8 cellular contexts compared by ENCODE assay signal in genomic region chr22:38753894-38754246, GRCh38. TPM values are rescaled to one million over a fixed set of nuclear protein-coding genes. Genes with fewer than 3 reads are reported as not detected.
DNase-seq lines count a peak whose midpoint lies in the region; ATAC-seq and TF ChIP-seq lines count a peak whose summit lies in the region.

No MANE protein-coding gene starts in this region.

- H4K20me1 ChIP-seq in Karpas-422 (ENCODE audit: insufficient read depth, low read depth, low read length), result no peaks in the 10 kb centered on the region

- no peaks in the 10 kb centered on the region for H3K9me3 Mint-ChIP-seq in nephron progenitor cell

- no peaks in the 10 kb centered on the region for H3K27me3 ChIP-seq in BE2C
- H3K27me3 ChIP-seq in Karpas-422 (ENCODE audit: low read length), result no peaks in the 10 kb centered on the region

- peak overlapping the region; percentile 80 for H3K9ac ChIP-seq in Karpas-422 (ENCODE audit: low read length)

- H3K27ac Mint-ChIP-seq in nephron progenitor cell, result no peak overlapping the region

- H3K27ac ChIP-seq in Karpas-422 (ENCODE audit: low read length) (peak overlapping the region; percentile 51), cingulate gyrus (ENCODE audit: low read depth, low read length) (peak overlapping the region; percentile 98)

- peaks cover 6% of the 10 kb centered on the region; the same call in 1 of the 2 replicates for H3K4me1 ChIP-seq in BE2C
- H3K4me1 ChIP-seq in Karpas-422 (ENCODE audit: low read length), result peaks cover 36% of the 10 kb centered on the region

- H3K36me3 ChIP-seq in BE2C (peaks cover 47% of the 10 kb centered on the region), Karpas-422 (ENCODE audit: insufficient read depth, low read length) (no peaks in the 10 kb centered on the region)

- H3K4me3 Mint-ChIP-seq in nephron progenitor cell, result peak overlapping the region; percentile 87

- peaks cover 49% of the 10 kb centered on the region for H3K4me1 Mint-ChIP-seq in nephron progenitor cell

- H3K9me3 ChIP-seq in BE2C (no peaks in the 10 kb centered on the region), Karpas-422 (ENCODE audit: low read length) (no peaks in the 10 kb centered on the region)

- H2AFZ ChIP-seq in Karpas-422 (ENCODE audit: low read length), result peak overlapping the region; percentile 77

- TF ChIP-seq CTCF in BE2C (IDR thresholded peaks at IDR 0.05; ENCODE audit: low read depth, low read length) (no peak), nephron progenitor cell (IDR thresholded peaks at IDR 0.05) (no peak)

- peaks cover 14% of the 10 kb centered on the region for H3K36me3 Mint-ChIP-seq in nephron progenitor cell (ENCODE audit: low read depth)

- no peaks in the 10 kb centered on the region for H3K9me2 ChIP-seq in Karpas-422 (replicated peaks; ENCODE audit: insufficient read depth, low read length)

- ATAC-seq in HG03432 (IDR thresholded peaks at IDR 0.05; ENCODE audit: unreplicated experiment), result no peak

- H3K79me2 ChIP-seq in Karpas-422 (ENCODE audit: low read length), result peaks cover 16% of the 10 kb centered on the region

- H3K27me3 Mint-ChIP-seq in nephron progenitor cell (ENCODE audit: low read depth, poor library complexity), result peaks cover 11% of the 10 kb centered on the region

- peak overlapping the region; percentile 79 for H3K4me2 ChIP-seq in Karpas-422 (ENCODE audit: low read depth, low read length, poor library complexity, severe bottlenecking)

- DNase-seq in BE2C (no peak), Karpas-422 (no peak), nephron progenitor cell (no peak), HT-29 (ENCODE audit: low spot score) (no peak), middle frontal gyrus (ENCODE audit: extremely low spot score, low spot score) (no peak), GM03348 (ENCODE audit: low spot score) (no peak)

- peak overlapping the region; percentile 64 for H3K4me3 ChIP-seq in BE2C (ENCODE audit: low read depth, low read length)
- peak overlapping the region; percentile 88 for H3K4me3 ChIP-seq in Karpas-422 (ENCODE audit: low read length)

RNA-seq across cellular contexts. Expression of gene SUN2, which starts 1.9 kb away (rescaled TPM):
- polyA plus RNA-seq in BE2C (2012; ENCODE audit: insufficient read depth, insufficient read length, low read depth), result 68.5 TPM
- 23.3 and 44.9 TPM in 2 replicates for total RNA-seq in Karpas-422 (2014; rRNA removed; shearing (Covaris generic); ENCODE audit: low replicate concordance)
- 101 and 110 TPM in 2 replicates for total RNA-seq in HT-29 (2014; rRNA removed; shearing (Covaris generic))

RNA-seq across cellular contexts. Expression of gene DNAL4, which starts 40.1 kb away (rescaled TPM):
- polyA plus RNA-seq in BE2C (2012; ENCODE audit: insufficient read depth, insufficient read length, low read depth), result 41.1 TPM
- total RNA-seq in Karpas-422 (2014; rRNA removed; shearing (Covaris generic); ENCODE audit: low replicate concordance), result 3.2 and 8.8 TPM in 2 replicates
- 11.3 and 14.4 TPM in 2 replicates for total RNA-seq in HT-29 (2014; rRNA removed; shearing (Covaris generic))

RNA-seq across cellular contexts. Expression of gene GTPBP1, which starts 48.1 kb away (rescaled TPM):
- polyA plus RNA-seq in BE2C (2012; ENCODE audit: insufficient read depth, insufficient read length, low read depth), result 60.1 TPM
- 47.6 and 53.4 TPM in 2 replicates for total RNA-seq in Karpas-422 (2014; rRNA removed; shearing (Covaris generic); ENCODE audit: low replicate concordance)
- 53.8 and 54.9 TPM in 2 replicates for total RNA-seq in HT-29 (2014; rRNA removed; shearing (Covaris generic))

RNA-seq across cellular contexts. Expression of gene JOSD1, which starts 53.1 kb away (rescaled TPM):
- polyA plus RNA-seq in BE2C (2012; ENCODE audit: insufficient read depth, insufficient read length, low read depth), result 57.1 TPM
- total RNA-seq in Karpas-422 (2014; rRNA removed; shearing (Covaris generic); ENCODE audit: low replicate concordance), result 50.5 and 64.1 TPM in 2 replicates
- total RNA-seq in HT-29 (2014; rRNA removed; shearing (Covaris generic)), result 60.5 and 79.2 TPM in 2 replicates
